8 cellular contexts compared by ENCODE assay signal in the genomic region with DNA sequence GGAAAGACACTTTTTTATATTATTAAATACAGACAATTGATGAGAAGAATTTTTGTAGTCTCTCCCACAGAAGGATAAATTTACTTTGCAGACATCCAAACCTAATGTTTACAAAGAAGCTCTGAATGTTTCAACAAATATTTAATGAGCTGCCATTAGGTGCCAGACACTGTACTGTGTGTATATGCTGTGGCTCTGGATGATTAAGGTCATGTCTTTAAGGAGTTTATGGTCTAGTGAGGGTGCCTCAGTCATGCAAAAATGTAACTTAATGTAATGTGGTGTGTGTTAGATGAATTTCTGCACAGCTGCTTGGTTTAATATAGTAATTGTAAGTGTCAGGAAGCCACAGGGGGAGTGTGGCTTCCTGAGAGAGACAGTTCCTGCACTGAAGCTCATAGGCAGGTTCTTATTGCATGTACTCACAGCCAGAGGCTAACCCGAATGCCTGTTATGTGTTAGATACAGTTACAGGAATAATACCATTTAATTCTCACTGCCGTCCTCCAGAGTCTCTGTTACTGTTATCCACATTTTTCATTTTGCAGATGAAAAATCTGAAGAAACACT. TPM values are rescaled to one million over a fixed set of nuclear protein-coding genes. Genes with fewer than 3 reads are reported as not detected.
A peak's percentile ranks its signal among the peaks of the same experiment; 100 is the strongest.
DNase-seq lines count a peak whose midpoint lies in the region; ATAC-seq and TF ChIP-seq lines count a peak whose summit lies in the region.

No MANE protein-coding gene starts in this region.

- no peak overlapping the region for H3K9ac ChIP-seq in SK-N-SH

- H3F3A ChIP-seq in SK-N-SH (replicated peaks; ENCODE audit: insufficient read depth), result no peaks in the 10 kb centered on the region

- H3K36me3 Mint-ChIP-seq in activated B cell treated with CpG ODN at 0.5 μM for 24 hours (ENCODE audit: low read depth), result no peaks in the 10 kb centered on the region
- H3K36me3 Mint-ChIP-seq in nephron progenitor cell (ENCODE audit: low read depth), result no peaks in the 10 kb centered on the region
- no peaks in the 10 kb centered on the region for H3K36me3 Mint-ChIP-seq in glutamatergic neuron (ENCODE audit: unreplicated experiment)

- 72% methylated on average over 2 of the region's 2 CpGs for whole genome bisulfite sequencing in SK-N-SH (ENCODE audit: low lambda C conversion rate)

- H3K4me3 ChIP-seq in SK-N-SH (ENCODE audit: low read depth in 2 of 2, low read length in 1 of 2), result no peak overlapping the region

- no peak for TF ChIP-seq EP300 in SK-N-SH (IDR thresholded peaks at IDR 0.05; ENCODE audit: borderline replicate concordance in 1 of 2, low read depth in 1 of 2, low read length in 1 of 2)

- H3K79me2 ChIP-seq in SK-N-SH (ENCODE audit: insufficient read depth), result no peaks in the 10 kb centered on the region

- H3K27me3 Mint-ChIP-seq in activated B cell treated with CpG ODN at 0.5 μM for 24 hours (peaks cover 4% of the 10 kb centered on the region), nephron progenitor cell (ENCODE audit: low read depth, poor library complexity) (no peaks in the 10 kb centered on the region), glutamatergic neuron (ENCODE audit: unreplicated experiment) (no peaks in the 10 kb centered on the region)

- H3K27ac Mint-ChIP-seq in activated B cell treated with CpG ODN at 0.5 μM for 24 hours (no peak overlapping the region), nephron progenitor cell (peak overlapping the region; percentile 79), glutamatergic neuron (ENCODE audit: unreplicated experiment) (no peak overlapping the region)

- H3K36me3 ChIP-seq in SK-N-SH (replicated peaks in 1 of 2; ENCODE audit: control insufficient read depth in 1 of 2, insufficient read depth in 2 of 2, low read length in 1 of 2), result no peaks in the 10 kb centered on the region

- intact Hi-C loops in activated B cell treated with CpG ODN at 0.5 μM for 24 hours (cut with micrococcal nuclease), result no loop called here

- no peak overlapping the region for H3K27ac ChIP-seq in SK-N-SH (ENCODE audit: low read depth in 2 of 2, low read length in 1 of 2)

- H4K20me1 ChIP-seq in SK-N-SH (ENCODE audit: insufficient read depth), result no peaks in the 10 kb centered on the region

- CTCF ChIA-PET in SK-N-SH (lab: Yijun Ruan, JAX) (interaction anchor here (0.7 to 1.7 kb wide), 8 partner anchors 17 to 244 kb away, joined by 3 to 9 read pairs (median 3); a partner anchor contains a TSS), activated B cell treated with CpG ODN at 0.5 μM for 24 hours (lab: Charles Lee) (interaction anchor here (1.0 to 1.3 kb wide), 2 partner anchors 15 to 150 kb away, joined by 3 to 4 read pairs; no protein-coding TSS in a partner anchor)

- no peak overlapping the region for H2AFZ ChIP-seq in SK-N-SH (ENCODE audit: low read depth)

- no peak for TF ChIP-seq RAD21 in SK-N-SH (IDR thresholded peaks at IDR 0.05; ENCODE audit: low read length)

- peaks cover 0 to 5% of the 10 kb centered on the region in 2 experiments; a peak in 2 of 4 replicates for H3K4me1 ChIP-seq in SK-N-SH (ENCODE audit: control insufficient read depth in 1 of 2, insufficient read depth in 2 of 2, low read depth in 1 of 2, low read length in 1 of 2)

- TF ChIP-seq CTCF in SK-N-SH (IDR thresholded peaks at IDR 0.05) (no peak), activated B cell treated with CpG ODN at 0.5 μM for 24 hours (IDR thresholded peaks at IDR 0.05) (no peak), nephron progenitor cell (IDR thresholded peaks at IDR 0.05) (no peak), glutamatergic neuron (IDR thresholded peaks at IDR 0.05; ENCODE audit: partially characterized antibody, unreplicated experiment) (no peak)

- ATAC-seq in SK-N-SH treated with all-trans-retinoic acid at 6 μM for 48 hours (peak; percentile 24; the same call in 2 of the 3 replicates), HG02588 (IDR thresholded peaks at IDR 0.05; ENCODE audit: unreplicated experiment) (peak; percentile 68), activated B cell treated with CpG ODN at 0.5 μM for 24 hours (ENCODE audit: low read depth) (peak; percentile 37), GM19395 (IDR thresholded peaks at IDR 0.05; ENCODE audit: unreplicated experiment) (no peak)

- H3K9me2 ChIP-seq in SK-N-SH, result no peaks in the 10 kb centered on the region

- DNase-seq in SK-N-SH, result no peak
- no peak for DNase-seq in activated B cell treated with CpG ODN at 0.5 μM for 24 hours
- DNase-seq in nephron progenitor cell, result no peak
- DNase-seq in glutamatergic neuron, result no peak
- no peak for DNase-seq in NCI-H510A treated with DMSO at 0.1 percent for 48 hours (lab: John Stamatoyannopoulos, UW)

- H3K9me3 ChIP-seq in SK-N-SH, result no peaks in the 10 kb centered on the region

- H3K4me3 Mint-ChIP-seq in activated B cell treated with CpG ODN at 0.5 μM for 24 hours, result no peak overlapping the region
- no peak overlapping the region for H3K4me3 Mint-ChIP-seq in nephron progenitor cell
- H3K4me3 Mint-ChIP-seq in glutamatergic neuron (ENCODE audit: unreplicated experiment), result no peak overlapping the region

- H3K9me3 Mint-ChIP-seq in activated B cell treated with CpG ODN at 0.5 μM for 24 hours, result no peaks in the 10 kb centered on the region
- no peaks in the 10 kb centered on the region for H3K9me3 Mint-ChIP-seq in nephron progenitor cell
- no peaks in the 10 kb centered on the region for H3K9me3 Mint-ChIP-seq in glutamatergic neuron (ENCODE audit: unreplicated experiment)

- H3K27me3 ChIP-seq in SK-N-SH (ENCODE audit: insufficient read depth), result no peaks in the 10 kb centered on the region

- H3K4me1 Mint-ChIP-seq in activated B cell treated with CpG ODN at 0.5 μM for 24 hours (peaks cover 15% of the 10 kb centered on the region), nephron progenitor cell (peaks cover 33% of the 10 kb centered on the region), glutamatergic neuron (ENCODE audit: low read depth, unreplicated experiment) (no peaks in the 10 kb centered on the region)

- POLR2A ChIA-PET in SK-N-SH (lab: Yijun Ruan, JAX) (no interaction called here), activated B cell treated with CpG ODN at 0.5 μM for 24 hours (lab: Charles Lee) (no interaction called here)

- no peak overlapping the region for H3K4me2 ChIP-seq in SK-N-SH

TF ChIP-seq in SK-N-SH treated with all-trans-retinoic acid at 6 μM for 48 hours, 23 proteins besides CTCF, POLR2A, EP300 and RAD21 (continues in another document):
- TF ChIP-seq ARNTL (CRISPR knock-in tag; IDR thresholded peaks at IDR 0.05; ENCODE audit: borderline replicate concordance, low read depth), result no peak
- TF ChIP-seq, protein P1, sequence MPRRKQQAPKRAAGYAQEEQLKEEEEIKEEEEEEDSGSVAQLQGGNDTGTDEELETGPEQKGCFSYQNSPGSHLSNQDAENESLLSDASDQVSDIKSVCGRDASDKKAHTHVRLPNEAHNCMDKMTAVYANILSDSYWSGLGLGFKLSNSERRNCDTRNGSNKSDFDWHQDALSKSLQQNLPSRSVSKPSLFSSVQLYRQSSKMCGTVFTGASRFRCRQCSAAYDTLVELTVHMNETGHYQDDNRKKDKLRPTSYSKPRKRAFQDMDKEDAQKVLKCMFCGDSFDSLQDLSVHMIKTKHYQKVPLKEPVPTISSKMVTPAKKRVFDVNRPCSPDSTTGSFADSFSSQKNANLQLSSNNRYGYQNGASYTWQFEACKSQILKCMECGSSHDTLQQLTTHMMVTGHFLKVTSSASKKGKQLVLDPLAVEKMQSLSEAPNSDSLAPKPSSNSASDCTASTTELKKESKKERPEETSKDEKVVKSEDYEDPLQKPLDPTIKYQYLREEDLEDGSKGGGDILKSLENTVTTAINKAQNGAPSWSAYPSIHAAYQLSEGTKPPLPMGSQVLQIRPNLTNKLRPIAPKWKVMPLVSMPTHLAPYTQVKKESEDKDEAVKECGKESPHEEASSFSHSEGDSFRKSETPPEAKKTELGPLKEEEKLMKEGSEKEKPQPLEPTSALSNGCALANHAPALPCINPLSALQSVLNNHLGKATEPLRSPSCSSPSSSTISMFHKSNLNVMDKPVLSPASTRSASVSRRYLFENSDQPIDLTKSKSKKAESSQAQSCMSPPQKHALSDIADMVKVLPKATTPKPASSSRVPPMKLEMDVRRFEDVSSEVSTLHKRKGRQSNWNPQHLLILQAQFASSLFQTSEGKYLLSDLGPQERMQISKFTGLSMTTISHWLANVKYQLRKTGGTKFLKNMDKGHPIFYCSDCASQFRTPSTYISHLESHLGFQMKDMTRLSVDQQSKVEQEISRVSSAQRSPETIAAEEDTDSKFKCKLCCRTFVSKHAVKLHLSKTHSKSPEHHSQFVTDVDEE (CRISPR knock-in tag; IDR thresholded peaks at IDR 0.05), result no peak
- TF ChIP-seq SNAI2 (CRISPR knock-in tag; IDR thresholded peaks at IDR 0.05), result no peak
- no peak for TF ChIP-seq TOX (CRISPR knock-in tag; IDR thresholded peaks at IDR 0.05; ENCODE audit: borderline replicate concordance)

TF ChIP-seq in SK-N-SH, 30 proteins besides CTCF, POLR2A, EP300 and RAD21 (continues in another document):
- TF ChIP-seq RFX5 (IDR thresholded peaks at IDR 0.05; ENCODE audit: low read length), result no peak
- no peak for TF ChIP-seq NFIC (IDR thresholded peaks at IDR 0.05; ENCODE audit: borderline replicate concordance)
- TF ChIP-seq, protein P2, sequence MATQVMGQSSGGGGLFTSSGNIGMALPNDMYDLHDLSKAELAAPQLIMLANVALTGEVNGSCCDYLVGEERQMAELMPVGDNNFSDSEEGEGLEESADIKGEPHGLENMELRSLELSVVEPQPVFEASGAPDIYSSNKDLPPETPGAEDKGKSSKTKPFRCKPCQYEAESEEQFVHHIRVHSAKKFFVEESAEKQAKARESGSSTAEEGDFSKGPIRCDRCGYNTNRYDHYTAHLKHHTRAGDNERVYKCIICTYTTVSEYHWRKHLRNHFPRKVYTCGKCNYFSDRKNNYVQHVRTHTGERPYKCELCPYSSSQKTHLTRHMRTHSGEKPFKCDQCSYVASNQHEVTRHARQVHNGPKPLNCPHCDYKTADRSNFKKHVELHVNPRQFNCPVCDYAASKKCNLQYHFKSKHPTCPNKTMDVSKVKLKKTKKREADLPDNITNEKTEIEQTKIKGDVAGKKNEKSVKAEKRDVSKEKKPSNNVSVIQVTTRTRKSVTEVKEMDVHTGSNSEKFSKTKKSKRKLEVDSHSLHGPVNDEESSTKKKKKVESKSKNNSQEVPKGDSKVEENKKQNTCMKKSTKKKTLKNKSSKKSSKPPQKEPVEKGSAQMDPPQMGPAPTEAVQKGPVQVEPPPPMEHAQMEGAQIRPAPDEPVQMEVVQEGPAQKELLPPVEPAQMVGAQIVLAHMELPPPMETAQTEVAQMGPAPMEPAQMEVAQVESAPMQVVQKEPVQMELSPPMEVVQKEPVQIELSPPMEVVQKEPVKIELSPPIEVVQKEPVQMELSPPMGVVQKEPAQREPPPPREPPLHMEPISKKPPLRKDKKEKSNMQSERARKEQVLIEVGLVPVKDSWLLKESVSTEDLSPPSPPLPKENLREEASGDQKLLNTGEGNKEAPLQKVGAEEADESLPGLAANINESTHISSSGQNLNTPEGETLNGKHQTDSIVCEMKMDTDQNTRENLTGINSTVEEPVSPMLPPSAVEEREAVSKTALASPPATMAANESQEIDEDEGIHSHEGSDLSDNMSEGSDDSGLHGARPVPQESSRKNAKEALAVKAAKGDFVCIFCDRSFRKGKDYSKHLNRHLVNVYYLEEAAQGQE (IDR thresholded peaks at IDR 0.05; ENCODE audit: low read depth, low read length), result no peak

RNA-seq across cellular contexts. Expression of a gene that starts 43.3 kb away (rescaled TPM):
- polyA plus RNA-seq in SK-N-SH (2012; rRNA removed), result 4.3 and 4.7 TPM in 2 replicates
- polyA plus RNA-seq in SK-N-SH (2012; cell fraction: cytosol; rRNA removed), result 2.5 and 2.8 TPM in 2 replicates
- polyA plus RNA-seq in SK-N-SH (2012; cell fraction: nucleus; rRNA removed), result 16.5 and 18.3 TPM in 2 replicates
- total RNA-seq in activated B cell treated with CpG ODN at 0.5 μM for 24 hours, result 10.6 and 11.8 TPM in 2 replicates
- 7.4 TPM for total RNA-seq in glutamatergic neuron (ENCODE audit: unreplicated experiment)
